In genomic region chr12:31749024-31749704, GRCh38 we compare ENCODE assay signal across 1 cellular context.
TF ChIP-seq lines count a peak whose summit lies in the region.

No MANE protein-coding gene starts in this region.

TF ChIP-seq in HepG2, 621 proteins besides CTCF, POLR2A, EP300 and RAD21 (continued from another document and continues in another):
- TF ChIP-seq IRF1 (CRISPR knock-in tag; IDR thresholded peaks at IDR 0.05; ENCODE audit: low read depth) (no peak), SIX1 (CRISPR knock-in tag; IDR thresholded peaks at IDR 0.05; ENCODE audit: borderline replicate concordance) (peak; percentile 100), ZNF562 (CRISPR knock-in tag; IDR thresholded peaks at IDR 0.05; ENCODE audit: borderline replicate concordance) (no peak), ZNF383 (CRISPR knock-in tag; IDR thresholded peaks at IDR 0.05; ENCODE audit: borderline replicate concordance) (no peak), ATF6 (CRISPR knock-in tag; conservative IDR thresholded peaks at IDR 0.05) (no peak), TCF7 (IDR thresholded peaks at IDR 0.05; ENCODE audit: low read depth) (peak; percentile 85), ZNF740 (CRISPR knock-in tag; IDR thresholded peaks at IDR 0.05) (peak; percentile 41; the same call in 1 of the 2 replicates), PHF20 (CRISPR knock-in tag; IDR thresholded peaks at IDR 0.05) (no peak), WIZ (CRISPR knock-in tag; IDR thresholded peaks at IDR 0.05) (no peak), GABPA (IDR thresholded peaks at IDR 0.05; ENCODE audit: low read depth, low read length) (no peak), GABPA (CRISPR knock-in tag; IDR thresholded peaks at IDR 0.05; ENCODE audit: low read depth) (peak; percentile 72), ZNF567 (CRISPR knock-in tag; IDR thresholded peaks at IDR 0.05; ENCODE audit: borderline replicate concordance) (0 out of 2 replicates have a peak, but pooled peaks have one; percentile 31), ZNF543 (CRISPR knock-in tag; IDR thresholded peaks at IDR 0.05) (no peak; the same call in 1 of the 2 replicates), ZNF367 (CRISPR knock-in tag; IDR thresholded peaks at IDR 0.05; ENCODE audit: borderline replicate concordance) (no peak), THAP8 (CRISPR knock-in tag; IDR thresholded peaks at IDR 0.05; ENCODE audit: borderline replicate concordance) (no peak), FUBP1 (CRISPR knock-in tag; IDR thresholded peaks at IDR 0.05; ENCODE audit: borderline replicate concordance) (0 out of 2 replicates have a peak, but pooled peaks have one; percentile 49), RNF219 (CRISPR knock-in tag; IDR thresholded peaks at IDR 0.05) (0 out of 2 replicates have a peak, but pooled peaks have one; percentile 25), SYNCRIP (IDR thresholded peaks at IDR 0.05; ENCODE audit: insufficient read depth, low read depth, low read length) (no peak), HOXA7 (CRISPR knock-in tag; IDR thresholded peaks at IDR 0.05) (no peak), PAXIP1 (CRISPR knock-in tag; conservative IDR thresholded peaks at IDR 0.05) (peak; percentile 95), ZNF574 (CRISPR knock-in tag; IDR thresholded peaks at IDR 0.05) (peak; percentile 81), MXD4 (CRISPR knock-in tag; IDR thresholded peaks at IDR 0.05) (peak; percentile 62; the same call in 1 of the 2 replicates), NCOR1 (IDR thresholded peaks at IDR 0.05; ENCODE audit: borderline replicate concordance, low read length) (peak; percentile 99), GTF2F1 (IDR thresholded peaks at IDR 0.05; ENCODE audit: low read length) (no peak), PAF1 (CRISPR knock-in tag; IDR thresholded peaks at IDR 0.05) (no peak), MYC (CRISPR knock-in tag; IDR thresholded peaks at IDR 0.05; ENCODE audit: borderline replicate concordance) (no peak), HNF4G (IDR thresholded peaks at IDR 0.05; ENCODE audit: borderline replicate concordance, low read depth, low read length) (peak; percentile 96), HNF4G (CRISPR knock-in tag; IDR thresholded peaks at IDR 0.05; ENCODE audit: borderline replicate concordance, low read depth) (peak; percentile 94), KDM1A (CRISPR knock-in tag; IDR thresholded peaks at IDR 0.05) (peak; percentile 79; the same call in 1 of the 2 replicates), ZNF710 (CRISPR knock-in tag; IDR thresholded peaks at IDR 0.05; ENCODE audit: borderline replicate concordance) (peak; percentile 94), HNRNPL (IDR thresholded peaks at IDR 0.05; ENCODE audit: low read depth, low read length) (no peak), SRF (IDR thresholded peaks at IDR 0.05; ENCODE audit: low read depth, low read length) (no peak), GPN1 (CRISPR knock-in tag; IDR thresholded peaks at IDR 0.05; ENCODE audit: borderline replicate concordance) (no peak), SP1 (IDR thresholded peaks at IDR 0.05) (no peak), SP1 (CRISPR knock-in tag; IDR thresholded peaks at IDR 0.05) (0 out of 2 replicates have a peak, but pooled peaks have one; percentile 44), ZNF576 (CRISPR knock-in tag; IDR thresholded peaks at IDR 0.05) (no peak), JDP2 (CRISPR knock-in tag; IDR thresholded peaks at IDR 0.05; ENCODE audit: borderline replicate concordance) (no peak), FIP1L1 (IDR thresholded peaks at IDR 0.05; ENCODE audit: borderline replicate concordance, insufficient read depth, low read depth, low read length) (no peak), ZNF619 (CRISPR knock-in tag; IDR thresholded peaks at IDR 0.05) (peak; percentile 90), DNMT3B (CRISPR knock-in tag; conservative IDR thresholded peaks at IDR 0.05) (peak; percentile 90), NR2C2 (CRISPR knock-in tag; IDR thresholded peaks at IDR 0.05; ENCODE audit: borderline replicate concordance) (peak; percentile 70), CAMTA2 (CRISPR knock-in tag; IDR thresholded peaks at IDR 0.05; ENCODE audit: borderline replicate concordance) (no peak), TFDP2 (CRISPR knock-in tag; IDR thresholded peaks at IDR 0.05) (peak; percentile 50; the same call in 1 of the 2 replicates)
